Comparison of ENCODE assay signal across 25 cellular contexts in the genomic region with DNA sequence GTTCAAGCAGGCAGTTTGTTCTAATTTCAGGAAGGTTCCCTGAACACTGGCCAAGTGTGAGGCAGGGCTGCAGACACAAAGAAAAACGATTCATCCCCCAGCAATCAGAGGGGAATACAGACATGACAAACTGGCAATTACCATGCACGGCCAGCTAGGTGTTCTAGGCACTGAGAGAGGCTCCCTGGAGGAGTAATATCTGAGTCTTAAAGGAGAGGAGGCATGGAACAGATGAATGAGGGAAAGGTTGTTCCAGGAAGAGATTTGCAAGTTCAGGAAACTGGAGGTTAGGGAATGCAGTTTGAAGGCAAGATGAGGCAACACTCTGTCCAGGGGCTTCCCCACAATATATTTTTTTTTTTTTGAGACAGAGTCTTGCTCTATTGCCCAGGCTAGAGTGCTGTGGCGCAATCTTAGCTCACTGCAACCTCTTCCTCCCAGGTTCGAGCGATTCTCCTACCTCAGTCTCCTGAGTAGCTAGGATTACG. TPM values are rescaled to one million over a fixed set of nuclear protein-coding genes. Genes with fewer than 3 reads are reported as not detected.
DNase-seq lines count a peak whose midpoint lies in the region; ATAC-seq and TF ChIP-seq lines count a peak whose summit lies in the region.
"Had no signal": no experiment of that assay in that cellular context is flagged by ENCODE, and none has a peak within 500 bp of the region (broad histone marks: within the 10 kb centered on the region; RNA-seq: fewer than 3 reads in every experiment).

No MANE protein-coding gene starts in this region.

- H3K27ac ChIP-seq in right atrium auricular region (no peak overlapping the region), lung (ENCODE audit: low read depth in 1 of 2, low read length in 1 of 2) (peak overlapping the region in 1 of 2 donors; percentile 33), aorta (ENCODE audit: low read depth in 1 of 2, low read length in 2 of 2) (no peak overlapping the region)
- H3K27ac ChIP-seq: hepatocyte, PC-9, SJSA1 had no signal

- H3K4me1 ChIP-seq in right atrium auricular region: peaks cover 0 to 22% of the 10 kb centered on the region in 2 donors
- H3K4me1 ChIP-seq in lung (ENCODE audit: control insufficient read depth in 2 of 2, insufficient read depth in 2 of 2, low read length in 2 of 2): peaks cover 0 to 5% of the 10 kb centered on the region in 2 donors
- no peaks in the 10 kb centered on the region for H3K4me1 ChIP-seq in aorta (ENCODE audit: control insufficient read depth in 1 of 2, insufficient read depth in 2 of 2, low read length in 2 of 2)
- H3K4me1 ChIP-seq: SJSA1 had no signal

- H3K4me3 Mint-ChIP-seq in brain: peak overlapping the region in 2 of 5 experiments; percentile 12 to 22
- H3K4me3 Mint-ChIP-seq: CD4-positive, alpha-beta memory T cell; central memory CD8-positive, alpha-beta T cell; endodermal cell; natural killer cell treated with Interleukin-12 subunit alpha and Interleukin-12 subunit beta and Interleukin-15 and Interleukin-18, amount 100 ng/mL, for 72 hours; WTC11 had no signal

- H3K4me3 ChIP-seq in right atrium auricular region (no peak overlapping the region), lung (no peak overlapping the region), aorta (ENCODE audit: low read length in 2 of 2) (no peak overlapping the region)
- H3K4me3 ChIP-seq: hepatocyte, PC-9, SJSA1 had no signal

- H3K36me3 Mint-ChIP-seq in brain: peaks cover 21% of the 10 kb centered on the region
- H3K36me3 Mint-ChIP-seq: CD4-positive, alpha-beta memory T cell; natural killer cell treated with Interleukin-12 subunit alpha and Interleukin-12 subunit beta and Interleukin-15 and Interleukin-18, amount 100 ng/mL, for 72 hours; WTC11 had no signal

- H3K27me3 ChIP-seq in right atrium auricular region (no peaks in the 10 kb centered on the region), lung (ENCODE audit: control insufficient read depth, insufficient read depth) (no peaks in the 10 kb centered on the region), aorta (ENCODE audit: control insufficient read depth in 1 of 2, insufficient read depth in 2 of 2, low read length in 1 of 2) (no peaks in the 10 kb centered on the region)
- H3K27me3 ChIP-seq: hepatocyte had no signal

- peak overlapping the region in 4 of 5 experiments; percentile 4 to 82 (median 28) for H3K27ac Mint-ChIP-seq in brain
- H3K27ac Mint-ChIP-seq: CD4-positive, alpha-beta memory T cell; endodermal cell; natural killer cell treated with Interleukin-12 subunit alpha and Interleukin-12 subunit beta and Interleukin-15 and Interleukin-18, amount 100 ng/mL, for 72 hours had no signal

- TF ChIP-seq CTCF in right atrium auricular region (IDR thresholded peaks at IDR 0.05): no peak
- no peak for TF ChIP-seq CTCF in brain (conservative IDR thresholded peaks at IDR 0.05)
- no peak for TF ChIP-seq CTCF in lung (IDR thresholded peaks at IDR 0.05; ENCODE audit: control extremely low read depth, extremely low read depth)

- H3K36me3 ChIP-seq in right atrium auricular region (no peaks in the 10 kb centered on the region), lung (ENCODE audit: control insufficient read depth in 2 of 2, insufficient read depth in 2 of 2, low read length in 2 of 2) (no peaks in the 10 kb centered on the region), aorta (ENCODE audit: control insufficient read depth in 1 of 2, insufficient read depth in 2 of 2, low read length in 1 of 2) (no peaks in the 10 kb centered on the region)
- H3K36me3 ChIP-seq: SJSA1 had no signal

- H3K4me1 Mint-ChIP-seq in brain: peaks cover 50% of the 10 kb centered on the region
- H3K4me1 Mint-ChIP-seq: central memory CD8-positive, alpha-beta T cell had no signal

- peaks cover under 1% of the 10 kb centered on the region for H3K27me3 Mint-ChIP-seq in brain
- H3K27me3 Mint-ChIP-seq: CD4-positive, alpha-beta memory T cell had no signal

- DNase-seq in left ventricle myocardium superior (no peak), right atrium auricular region (ENCODE audit: low spot score) (no peak), lung (ENCODE audit: low spot score) (no peak), aorta (no peak), T-helper 9 cell (no peak), NCI-H774 (lab: John Stamatoyannopoulos, UW) (no peak)
- DNase-seq: ACHN; activated CD4-positive, alpha-beta T cell treated with anti-CD3 and anti-CD28 coated beads, Interleukin-2, amount 50 U/mL, for 48 hours; activated naive CD4-positive, alpha-beta T cell; amniotic stem cell; CD4-positive, alpha-beta memory T cell; endodermal cell; HCEC 1CT; MV-4-11; NCI-H2081 treated with DMSO at 0.1 percent for 48 hours; PC-9; stimulated activated CD4-positive, alpha-beta T cell treated with anti-CD3 and anti-CD28 coated beads, Interleukin-12 subunit alpha, Interleukin-12 subunit beta, amount 100 ng/mL, for 4 hours; stimulated activated CD8-positive, alpha-beta memory T cell treated with anti-CD3 and anti-CD28 coated beads, Interleukin-4, amount 100 ng/mL, for 48 hours had no signal

- ATAC-seq in left ventricle myocardium superior: peak; percentile 11
- ATAC-seq in lung (ENCODE audit: insufficient read depth, low FRiP score): peak; percentile 56
- peak; percentile 54 for ATAC-seq in aorta (ENCODE audit: low FRiP score)
- ATAC-seq in HG03139 (IDR thresholded peaks at IDR 0.05; ENCODE audit: unreplicated experiment): no peak
- ATAC-seq: WTC11 had no signal

- WGBS in lung, 2 donors: 35 to 61% methylated on average over 6 of the region's 6 CpGs
- 67 to 71% methylated on average over 6 of the region's 6 CpGs for WGBS in aorta, 2 donors

- intact Hi-C loops in left ventricle myocardium superior (cut with micrococcal nuclease): no loop called here
- intact Hi-C loops in aorta (cut with DNase I): no loop called here

- H3K9me3 ChIP-seq in right atrium auricular region: no peaks in the 10 kb centered on the region
- no peaks in the 10 kb centered on the region for H3K9me3 ChIP-seq in lung (ENCODE audit: control insufficient read depth in 2 of 2, insufficient read depth in 1 of 2, low read length in 1 of 2)
- no peaks in the 10 kb centered on the region for H3K9me3 ChIP-seq in aorta (ENCODE audit: control insufficient read depth, low read length)
- H3K9me3 ChIP-seq: SJSA1 had no signal

- H3K9me3 Mint-ChIP-seq in brain: peaks cover 0 to 6% (median 3%) of the 10 kb centered on the region in 5 experiments
- H3K9me3 Mint-ChIP-seq: central memory CD8-positive, alpha-beta T cell; natural killer cell treated with Interleukin-12 subunit alpha and Interleukin-12 subunit beta and Interleukin-15 and Interleukin-18, amount 100 ng/mL, for 72 hours; WTC11 had no signal

RNA-seq across cellular contexts. Expression of a gene that starts 11.1 kb away (rescaled TPM):
- total RNA-seq in left ventricle myocardium superior (160 TPM), right atrium auricular region (10 to 100 TPM; 56.4 to 98.0 TPM), lung (10 to 100 TPM; 12.7 to 40.2 TPM), aorta (10 to 100 TPM; 16.2 to 17.8 TPM)
- polyA plus RNA-seq in brain (ENCODE audit: insufficient read depth, low read depth, low replicate concordance) (38.8 TPM), lung (10 to 100 TPM; 16.4 to 17.1 TPM), aorta (1 to 10 TPM; 3.2 to 9.4 TPM)
- total RNA-seq: PC-9, SJSA1 had no signal

RNA-seq across cellular contexts. Expression of a gene that starts 32.0 kb away (rescaled TPM):
- total RNA-seq in left ventricle myocardium superior (21.4 TPM), right atrium auricular region (10 to 100 TPM in 1 of 2 donors, 1 to 10 TPM in 1; 9.2 to 12.3 TPM), lung (10 to 100 TPM; 22.8 to 29.4 TPM), aorta (10 to 100 TPM; 38.3 to 45.9 TPM)
- polyA plus RNA-seq in brain (ENCODE audit: insufficient read depth, low read depth, low replicate concordance) (33.9 TPM), lung (1 to 10 TPM; 4.4 to 9.2 TPM), aorta (10 to 100 TPM; 21.4 to 26.8 TPM)

RNA-seq across cellular contexts. Expression of a gene that starts 48.4 kb away (rescaled TPM):
- total RNA-seq in left ventricle myocardium superior (13.6 TPM), right atrium auricular region (10 to 100 TPM; 13.8 to 15.6 TPM), lung (10 to 100 TPM; 40.5 to 42.5 TPM), aorta (10 to 100 TPM; 34.1 to 38.7 TPM)
- polyA plus RNA-seq in brain (ENCODE audit: insufficient read depth, low read depth, low replicate concordance) (29.1 TPM), lung (10 to 100 TPM; 24.3 to 51.0 TPM), aorta (10 to 100 TPM; 18.6 to 29.7 TPM)
